In the genomic region with DNA sequence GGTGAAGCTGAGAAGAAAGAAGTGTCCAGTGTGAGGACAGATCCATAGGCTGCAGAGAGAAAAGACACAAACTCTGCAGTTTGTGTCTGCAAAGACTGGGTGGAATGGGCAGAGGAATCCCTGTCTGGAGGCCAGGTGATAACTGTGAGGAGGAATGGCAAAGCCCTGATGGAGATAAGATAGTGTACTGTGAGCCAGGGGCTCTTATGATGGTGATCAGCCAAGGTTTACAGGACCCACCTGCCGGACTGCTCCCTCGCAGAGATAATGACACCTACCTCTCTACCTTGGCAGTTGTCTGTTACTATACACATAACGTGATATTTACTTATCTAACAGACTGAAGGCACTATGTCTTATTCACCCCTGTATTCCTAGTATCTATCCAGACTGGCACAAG, we compare ENCODE assay signal across 21 cellular contexts.
"Had no signal": no experiment of that assay in that cellular context is flagged by ENCODE, and none has a peak within 500 bp of the region (broad histone marks: within the 10 kb centered on the region; RNA-seq: fewer than 3 reads in every experiment).

No MANE protein-coding gene starts in this region.

- H3K36me3 Mint-ChIP-seq: memory B cell; naive thymus-derived CD8-positive, alpha-beta T cell had no signal

- H3K4me3 Mint-ChIP-seq: effector memory CD8-positive, alpha-beta T cell; memory B cell; naive thymus-derived CD8-positive, alpha-beta T cell; nephron progenitor cell; stimulated activated naive CD8-positive, alpha-beta T cell treated with anti-CD3 and anti-CD28 coated beads, Interleukin-15, amount 100 ng/mL, for 72 hours had no signal

- H3K4me1 Mint-ChIP-seq: memory B cell; stimulated activated naive CD8-positive, alpha-beta T cell treated with anti-CD3 and anti-CD28 coated beads, Interleukin-15, amount 100 ng/mL, for 72 hours had no signal

- DNase-seq: effector memory CD8-positive, alpha-beta T cell; head of caudate nucleus; kidney; naive thymus-derived CD8-positive, alpha-beta T cell; stimulated activated CD4-positive, alpha-beta T cell treated with anti-CD3 and anti-CD28 coated beads, Interleukin-12 subunit alpha, Interleukin-12 subunit beta, amount 100 ng/mL, for 4 hours; stimulated activated CD4-positive, alpha-beta T cell treated with anti-CD3 and anti-CD28 coated beads, Interleukin-1b, Interleukin-23, amount 100 ng/mL, for 48 hours; stimulated activated CD4-positive, alpha-beta T cell treated with anti-CD3 and anti-CD28 coated beads, Interleukin-4, amount 100 ng/mL, for 1 hour; stimulated activated CD8-positive, alpha-beta memory T cell treated with anti-CD3 and anti-CD28 coated beads, Interleukin-4, amount 100 ng/mL, for 48 hours; stimulated activated naive CD4-positive, alpha-beta T cell; stimulated activated naive CD8-positive, alpha-beta T cell treated with anti-CD3 and anti-CD28 coated beads, Interleukin-15, amount 100 ng/mL, for 72 hours; transverse colon had no signal

- H3K4me1 ChIP-seq: prostate gland, right atrium auricular region, transverse colon had no signal

- H3K36me3 ChIP-seq: prostate gland, right atrium auricular region, suprapubic skin, transverse colon had no signal

- H3K4me3 ChIP-seq: coronary artery, lung, prostate gland, right atrium auricular region, smooth muscle cell, suprapubic skin, transverse colon had no signal

- H3K27me3 ChIP-seq: right atrium auricular region had no signal

- H3K4me2 ChIP-seq: smooth muscle cell had no signal

- H3K9me3 ChIP-seq: prostate gland, right atrium auricular region, suprapubic skin, transverse colon had no signal

- H3K27ac Mint-ChIP-seq: effector memory CD8-positive, alpha-beta T cell; memory B cell; nephron progenitor cell had no signal

- H3K9me3 Mint-ChIP-seq: nephron progenitor cell; stimulated activated naive CD8-positive, alpha-beta T cell treated with anti-CD3 and anti-CD28 coated beads, Interleukin-15, amount 100 ng/mL, for 72 hours had no signal

- ATAC-seq: effector memory CD8-positive, alpha-beta T cell; left lobe of liver; naive thymus-derived CD8-positive, alpha-beta T cell; sciatic nerve; stimulated activated naive CD8-positive, alpha-beta T cell treated with anti-CD3 and anti-CD28 coated beads, Interleukin-15, amount 100 ng/mL, for 72 hours had no signal

- H3K27ac ChIP-seq: coronary artery, prostate gland, right atrium auricular region, suprapubic skin, transverse colon had no signal
